ENCODE assay signal across 1 cellular context in genomic region chr6:42136508-42137191, GRCh38.
TF ChIP-seq lines count a peak whose summit lies in the region.

No MANE protein-coding gene starts in this region.

TF ChIP-seq in WTC11, 78 proteins besides CTCF, POLR2A, EP300 and RAD21 (continued from another document):
- TF ChIP-seq AFF4 (CRISPR knock-in tag; IDR thresholded peaks at IDR 0.05; ENCODE audit: borderline replicate concordance): 0 out of 2 replicates have a peak, but pooled peaks have one; percentile 4
- no peak for TF ChIP-seq ATF3 (CRISPR knock-in tag; conservative IDR thresholded peaks at IDR 0.05)
- TF ChIP-seq TEAD1 (CRISPR knock-in tag; IDR thresholded peaks at IDR 0.05): peak; percentile 93
- TF ChIP-seq TCF7 (CRISPR knock-in tag; IDR thresholded peaks at IDR 0.05; ENCODE audit: low read depth): no peak
- no peak for TF ChIP-seq ZBTB43 (CRISPR knock-in tag; IDR thresholded peaks at IDR 0.05)
- no peak for TF ChIP-seq NR3C1 (CRISPR knock-in tag; conservative IDR thresholded peaks at IDR 0.05; ENCODE audit: low read depth)
- no peak for TF ChIP-seq CDX4 (CRISPR knock-in tag; IDR thresholded peaks at IDR 0.05; ENCODE audit: borderline replicate concordance)
